In genomic region chr3:99614768-99615167, GRCh38 we compare ENCODE assay signal across 25 cellular contexts.
"Had no signal": no experiment of that assay in that cellular context is flagged by ENCODE, and none has a peak within 500 bp of the region (broad histone marks: within the 10 kb centered on the region; RNA-seq: fewer than 3 reads in every experiment).

No MANE protein-coding gene starts in this region.

- H3K9me3 ChIP-seq: left lung, lower lobe of right lung, right atrium auricular region, right lobe of liver, testis, thyroid gland, transverse colon, upper lobe of left lung, vagina had no signal

- H3K36me3 ChIP-seq: left lung, lower lobe of right lung, right atrium auricular region, right lobe of liver, stomach, thyroid gland, transverse colon, upper lobe of left lung, vagina had no signal

- FAIRE-seq: islet of Langerhans had no signal

- ATAC-seq: left lung; lower lobe of right lung; naive thymus-derived CD8-positive, alpha-beta T cell; right lobe of liver; stimulated activated naive B cell treated with anti-CD40 and anti-IgM and Interleukin-4, amounts not matched to agents 10 μg/mL and 1 μg/mL and 100 μg/mL, for 72 hours; stimulated activated naive CD8-positive, alpha-beta T cell treated with anti-CD3 and anti-CD28 coated beads, Interleukin-15, Interleukin-2, amounts not matched to agents 100 U/mL and 50 U/mL, for 24 hours had no signal

- H3K27ac ChIP-seq: left lung, lower lobe of right lung, parathyroid adenoma, right atrium auricular region, right lobe of liver, skin epidermis, stomach, testis, thyroid gland, transverse colon, upper lobe of left lung, vagina had no signal

- H3K27me3 ChIP-seq: left lung, right atrium auricular region, right lobe of liver, stomach, testis, thyroid gland, transverse colon, upper lobe of left lung, vagina had no signal

- H3K4me1 ChIP-seq: left lung, lower lobe of right lung, parathyroid adenoma, right atrium auricular region, right lobe of liver, stomach, testis, thyroid gland, transverse colon, upper lobe of left lung, vagina had no signal

- H3K4me3 ChIP-seq: left lung, lower lobe of right lung, right atrium auricular region, right lobe of liver, skin epidermis, stomach, testis, thyroid gland, transverse colon, upper lobe of left lung, vagina had no signal

- DNase-seq: hypothalamus; immature natural killer cell; left lung; lower lobe of right lung; mammary epithelial cell; mesenchymal stem cell; naive thymus-derived CD8-positive, alpha-beta T cell; nucleus accumbens; right lobe of liver; stimulated activated CD4-positive, alpha-beta T cell treated with anti-CD3 and anti-CD28 coated beads, Interleukin-12 subunit alpha, Interleukin-12 subunit beta, amount 100 ng/mL, for 4 hours; stimulated activated CD4-positive, alpha-beta T cell treated with anti-CD3 and anti-CD28 coated beads, Interleukin-15, amount 100 ng/mL, for 24 hours; stimulated activated CD4-positive, alpha-beta T cell treated with anti-CD3 and anti-CD28 coated beads, Interleukin-2, amount 100 ng/mL, for 24 hours; stimulated activated CD4-positive, alpha-beta T cell treated with anti-CD3 and anti-CD28 coated beads, Interleukin-4, amount 100 ng/mL, for 1 hour; stimulated activated naive B cell treated with anti-CD40 and anti-IgM and Interleukin-4, amounts not matched to agents 10 μg/mL and 1 μg/mL and 100 μg/mL, for 72 hours; stimulated activated naive CD8-positive, alpha-beta T cell treated with anti-CD3 and anti-CD28 coated beads, Interleukin-15, Interleukin-2, amounts not matched to agents 100 U/mL and 50 U/mL, for 24 hours; stomach; testis; thyroid gland; transverse colon; upper lobe of left lung had no signal
